24 cellular contexts compared by ENCODE assay signal in genomic region chr2:72014871-72015270, GRCh38.
"Had no signal": no experiment of that assay in that cellular context is flagged by ENCODE, and none has a peak within 500 bp of the region (broad histone marks: within the 10 kb centered on the region; RNA-seq: fewer than 3 reads in every experiment).

No MANE protein-coding gene starts in this region.

- FAIRE-seq: endothelial cell of umbilical vein, frontal cortex, islet of Langerhans, keratinocyte had no signal

- DNase-seq: colonic mucosa; cortex of kidney; dermis blood vessel endothelial cell; dorsolateral prefrontal cortex; effector CD4-positive, alpha-beta T cell; effector memory CD4-positive, alpha-beta T cell; foreskin keratinocyte; glutamatergic neuron; heart right ventricle; hippocampal formation; left cardiac atrium; left lung; left ventricle myocardium superior; lower lobe of right lung; mesenchymal stem cell; mucosa of descending colon; naive B cell had no signal

- ATAC-seq: foreskin keratinocyte; gastroesophageal sphincter; heart right ventricle; left cardiac atrium; left lung; left ventricle myocardium superior; lower lobe of right lung; mucosa of descending colon; naive thymus-derived CD8-positive, alpha-beta T cell had no signal

- H3K4me3 ChIP-seq: colonic mucosa, dorsolateral prefrontal cortex, esophagus muscularis mucosa, gastroesophageal sphincter, heart right ventricle, left lung, lower lobe of right lung, mucosa of descending colon had no signal
